In genomic region chr3:128497305-128498126, GRCh38 we compare ENCODE assay signal across 8 cellular contexts. TPM values are rescaled to one million over a fixed set of nuclear protein-coding genes. Genes with fewer than 3 reads are reported as not detected.
DNase-seq lines count a peak whose midpoint lies in the region; ATAC-seq and TF ChIP-seq lines count a peak whose summit lies in the region.

No MANE protein-coding gene starts in this region.

- peak overlapping the region; percentile 83 for H2AFZ ChIP-seq in IMR-90 (replicated peaks; ENCODE audit: low read length, poor library complexity)

- BruUV-seq in IMR-90 (replicated peaks; lab: Mats Ljungman, UMichigan) (no TSS peak), Panc1 (replicated peaks; lab: Mats Ljungman, UMichigan) (no TSS peak)

- TF ChIP-seq POLR2A in IMR-90 (IDR thresholded peaks at IDR 0.05; ENCODE audit: low read depth, low read length): no peak

- peaks cover 16% of the 10 kb centered on the region for H4K20me1 ChIP-seq in IMR-90 (ENCODE audit: insufficient read depth, low read length)

- H3K9me3 ChIP-seq in IMR-90 (ENCODE audit: control insufficient read depth, insufficient read depth, low read length): no peaks in the 10 kb centered on the region; the same call in 1 of the 2 replicates
- H3K9me3 ChIP-seq in Panc1 (ENCODE audit: control insufficient read depth, insufficient read depth, low read depth, low read length): no peaks in the 10 kb centered on the region

- no peak overlapping the region for H2BK5ac ChIP-seq in IMR-90 (ENCODE audit: low read depth, low read length, poor library complexity, severe bottlenecking)

- H3K79me1 ChIP-seq in IMR-90 (ENCODE audit: low read depth in 1 of 2, low read length in 2 of 2): peaks cover 3 to 5% of the 10 kb centered on the region in 2 experiments; a peak in 1 of 4 replicates

- peak overlapping the region; percentile 36 for H3K27ac Mint-ChIP-seq in activated T-helper 1 cell treated with anti-CD3 and anti-CD28 coated beads, Interleukin-12 subunit alpha, Interleukin-12 subunit beta, Interleukin-2, Interleukin-4 antibody, amounts not matched to agents 30 ng/mL and 10 ng/mL and 1 ng/mL, durations not matched to agents 14 hours and 24 hours and 36 hours

- H2BK15ac ChIP-seq in IMR-90 (ENCODE audit: low read depth, low read length): no peak overlapping the region

- no peak overlapping the region for H3K18ac ChIP-seq in IMR-90 (ENCODE audit: low read depth, low read length)

- peaks cover 6% of the 10 kb centered on the region for H3K4me1 Mint-ChIP-seq in activated T-helper 1 cell treated with anti-CD3 and anti-CD28 coated beads, Interleukin-12 subunit alpha, Interleukin-12 subunit beta, Interleukin-2, Interleukin-4 antibody, amounts not matched to agents 30 ng/mL and 10 ng/mL and 1 ng/mL, durations not matched to agents 14 hours and 24 hours and 36 hours (ENCODE audit: low read depth)

- H3K9me1 ChIP-seq in IMR-90 (ENCODE audit: insufficient read depth, low read length): 0 out of 2 replicates have a peak, but pooled peaks cover 4% of the 10 kb centered on the region

- POLR2A ChIA-PET in IMR-90 (lab: Charles Lee; ENCODE audit: unreplicated experiment) (no interaction called here), Panc1 (lab: Charles Lee) (no interaction called here)

- peak; percentile 57 for DNase-seq in COLO829 (ENCODE audit: low spot score)
- no peak for DNase-seq in IMR-90
- DNase-seq in Panc1 (ENCODE audit: low read depth, low spot score): no peak
- DNase-seq in activated T-helper 1 cell treated with anti-CD3 and anti-CD28 coated beads, Interleukin-12 subunit alpha, Interleukin-12 subunit beta, Interleukin-2, Interleukin-4 antibody, amounts not matched to agents 30 ng/mL and 10 ng/mL and 1 ng/mL, durations not matched to agents 14 hours and 24 hours and 36 hours (ENCODE audit: low spot score): peak; percentile 55
- DNase-seq in fibroblast of villous mesenchyme (ENCODE audit: low read depth): peak; percentile 57
- DNase-seq in nucleus accumbens (lab: John Stamatoyannopoulos, UW): peak in 51 of 56 donors; percentile 11 to 88 (median 67)
- DNase-seq in superior temporal gyrus (ENCODE audit: extremely low spot score): peak; percentile 79

- CTCF ChIA-PET in IMR-90 (lab: Yijun Ruan, JAX): interaction anchor here (0.7 to 1.1 kb wide), 7 partner anchors 13 to 330 kb away, joined by 3 to 4 read pairs (median 3); no protein-coding TSS in a partner anchor
- CTCF ChIA-PET in Panc1 (lab: Charles Lee): interaction anchor here (0.5 to 1.4 kb wide), 7 partner anchors 21 to 321 kb away, joined by 3 to 13 read pairs (median 4); no protein-coding TSS in a partner anchor

- H3K27ac ChIP-seq in IMR-90 (ENCODE audit: insufficient read depth, low read length) (no peak overlapping the region), Panc1 (ENCODE audit: low read length) (peak overlapping the region; percentile 80)

- H3K27me3 Mint-ChIP-seq in activated T-helper 1 cell treated with anti-CD3 and anti-CD28 coated beads, Interleukin-12 subunit alpha, Interleukin-12 subunit beta, Interleukin-2, Interleukin-4 antibody, amounts not matched to agents 30 ng/mL and 10 ng/mL and 1 ng/mL, durations not matched to agents 14 hours and 24 hours and 36 hours (ENCODE audit: insufficient read depth): peaks cover 53% of the 10 kb centered on the region

- H3K36me3 Mint-ChIP-seq in activated T-helper 1 cell treated with anti-CD3 and anti-CD28 coated beads, Interleukin-12 subunit alpha, Interleukin-12 subunit beta, Interleukin-2, Interleukin-4 antibody, amounts not matched to agents 30 ng/mL and 10 ng/mL and 1 ng/mL, durations not matched to agents 14 hours and 24 hours and 36 hours (ENCODE audit: low read depth): no peaks in the 10 kb centered on the region

- H3K4me3 Mint-ChIP-seq in activated T-helper 1 cell treated with anti-CD3 and anti-CD28 coated beads, Interleukin-12 subunit alpha, Interleukin-12 subunit beta, Interleukin-2, Interleukin-4 antibody, amounts not matched to agents 30 ng/mL and 10 ng/mL and 1 ng/mL, durations not matched to agents 14 hours and 24 hours and 36 hours: peak overlapping the region; percentile 73

- H3K4me1 ChIP-seq in IMR-90 (ENCODE audit: control insufficient read depth, insufficient read depth, low read length) (peaks cover 5% of the 10 kb centered on the region), Panc1 (ENCODE audit: control insufficient read depth, insufficient read depth, low read length) (peaks cover 18% of the 10 kb centered on the region; the same call in 1 of the 2 replicates)

- TF ChIP-seq CTCF in IMR-90 (conservative IDR thresholded peaks at IDR 0.05; ENCODE audit: low read depth, low read length) (peak; percentile 54), Panc1 (IDR thresholded peaks at IDR 0.05) (peak; percentile 99), fibroblast of villous mesenchyme (IDR thresholded peaks at IDR 0.05; ENCODE audit: insufficient read depth, low read depth, low read length) (peak; percentile 58)

- peak overlapping the region; percentile 44; the same call in 1 of the 2 replicates for H3K4ac ChIP-seq in IMR-90 (ENCODE audit: low read depth, low read length)

- TF ChIP-seq RAD21 in IMR-90 (IDR thresholded peaks at IDR 0.05; ENCODE audit: low read length): peak; percentile 57

- dilution Hi-C loops in IMR-90 (cut with HindIII; ENCODE audit: low sequenced_read_pairs, unreplicated experiment): no loop called here

- no peak overlapping the region for H2BK120ac ChIP-seq in IMR-90 (ENCODE audit: low read depth, low read length)

- peaks cover 34% of the 10 kb centered on the region for H3K27me3 ChIP-seq in IMR-90 (ENCODE audit: control insufficient read depth, insufficient read depth, low read length)
- H3K27me3 ChIP-seq in Panc1 (ENCODE audit: control insufficient read depth, insufficient read depth, low read length): no peaks in the 10 kb centered on the region

- intact Hi-C loops in IMR-90 (cut with micrococcal nuclease): loop anchor here (1.0 to 5.0 kb wide), 4 partner anchors 71 to 402 kb away; no protein-coding TSS in a partner anchor
- intact Hi-C loops in Panc1 (cut with micrococcal nuclease; ENCODE audit: unreplicated experiment): no loop called here
- intact Hi-C loops in activated T-helper 1 cell treated with anti-CD3 and anti-CD28 coated beads, Interleukin-12 subunit alpha, Interleukin-12 subunit beta, Interleukin-2, Interleukin-4 antibody, amounts not matched to agents 30 ng/mL and 10 ng/mL and 1 ng/mL, durations not matched to agents 14 hours and 24 hours and 36 hours (cut with micrococcal nuclease): loop anchor here (1.0 to 2.0 kb wide), 7 partner anchors 10 to 422 kb away; partner anchors contain the start of gene EEFSEC

- H3K9ac ChIP-seq in IMR-90 (ENCODE audit: low read depth, low read length): peak overlapping the region; percentile 13; the same call in 1 of the 2 replicates

- H4K91ac ChIP-seq in IMR-90 (ENCODE audit: insufficient read depth, low read depth, low read length): peak overlapping the region; percentile 33; the same call in 1 of the 2 replicates

- no peak overlapping the region for H3K56ac ChIP-seq in IMR-90 (ENCODE audit: extremely low read depth, insufficient read depth, low read length)

- 14% methylated on average over 21 of the region's 77 CpGs; no CpG with 5 or more reads in 1 of the 2 experiments for WGBS in IMR-90 (ENCODE audit: extremely low coverage in 2 of 2, insufficient read length in 1 of 2), 2 experiments

- H4K5ac ChIP-seq in IMR-90 (ENCODE audit: low read depth, low read length): no peak overlapping the region

- no peaks in the 10 kb centered on the region for H3K36me3 ChIP-seq in IMR-90 (ENCODE audit: control insufficient read depth, insufficient read depth, low read length)
- no peaks in the 10 kb centered on the region for H3K36me3 ChIP-seq in Panc1 (ENCODE audit: control insufficient read depth, insufficient read depth, low read length)

- ATAC-seq in IMR-90 (ENCODE audit: low read depth): peak; percentile 69
- peak; percentile 89 for ATAC-seq in Panc1
- ATAC-seq in HG03378 (IDR thresholded peaks at IDR 0.05; ENCODE audit: unreplicated experiment): no peak

- H3K4me3 ChIP-seq in IMR-90 (ENCODE audit: insufficient read depth, low read depth, low read length) (peak overlapping the region; percentile 57), Panc1 (ENCODE audit: low read depth in 2 of 2, low read length in 2 of 2) (peak overlapping the region; percentile 41 to 55), fibroblast of villous mesenchyme (ENCODE audit: low read depth, low read length) (peak overlapping the region; percentile 63)

- in situ Hi-C loops in IMR-90 (cut with MboI; ENCODE audit: low sequenced_read_pairs) (no loop called here), Panc1 (cut with HindIII; ENCODE audit: low pct_unique_long_range_greater_than_20kb, low sequenced_read_pairs) (no loop called here)

- H3K4me2 ChIP-seq in IMR-90 (ENCODE audit: low read depth, low read length): peak overlapping the region; percentile 78

- no peak overlapping the region for H4K8ac ChIP-seq in IMR-90 (ENCODE audit: low read depth in 2 of 2, low read length in 2 of 2)

- H3K14ac ChIP-seq in IMR-90 (replicated peaks; ENCODE audit: low read depth, low read length): no peak overlapping the region

- peak overlapping the region; percentile 87; the same call in 1 of the 2 replicates for H3K23ac ChIP-seq in IMR-90 (ENCODE audit: low read depth, low read length)

- peak overlapping the region; percentile 62 for H2AK9ac ChIP-seq in IMR-90 (replicated peaks; ENCODE audit: low read depth, low read length, poor library complexity)

- H2BK20ac ChIP-seq in IMR-90 (ENCODE audit: low read depth, low read length): no peak overlapping the region

- H2AK5ac ChIP-seq in IMR-90 (ENCODE audit: low read depth, low read length): peak overlapping the region; percentile 63

- H3K9me3 Mint-ChIP-seq in activated T-helper 1 cell treated with anti-CD3 and anti-CD28 coated beads, Interleukin-12 subunit alpha, Interleukin-12 subunit beta, Interleukin-2, Interleukin-4 antibody, amounts not matched to agents 30 ng/mL and 10 ng/mL and 1 ng/mL, durations not matched to agents 14 hours and 24 hours and 36 hours: no peaks in the 10 kb centered on the region

RNA-seq across cellular contexts. Expression of gene GATA2, which starts 4.5 kb away (rescaled TPM):
- 2.2 and 2.8 TPM in 2 replicates for total RNA-seq in IMR-90 (2012; rRNA removed)
- 13.5 and 15.0 TPM in 2 replicates for polyA plus RNA-seq in IMR-90 (2012; rRNA removed)
- polyA plus RNA-seq in IMR-90 (2012; cell fraction: cytosol; rRNA removed): 10.9 and 15.4 TPM in 2 replicates
- polyA plus RNA-seq in IMR-90 (2012; cell fraction: nucleus; rRNA removed; ENCODE audit: low replicate concordance): 12.3 and 24.3 TPM in 2 replicates
- total RNA-seq in Panc1 (2021; ENCODE audit: unreplicated experiment): 74.6 TPM
- 68.5 TPM for polyA plus RNA-seq in Panc1 (2012; ENCODE audit: insufficient read length)
- 0.18 and 0.22 TPM in 2 replicates for total RNA-seq in activated T-helper 1 cell treated with anti-CD3 and anti-CD28 coated beads, Interleukin-12 subunit alpha, Interleukin-12 subunit beta, Interleukin-2, Interleukin-4 antibody, amounts not matched to agents 30 ng/mL and 10 ng/mL and 1 ng/mL, durations not matched to agents 14 hours and 24 hours and 36 hours
- 26.7 and 41.0 TPM in 2 replicates for total RNA-seq in fibroblast of villous mesenchyme

RNA-seq across cellular contexts. Expression of gene DNAJB8, which starts 30.8 kb away (rescaled TPM):
- total RNA-seq in IMR-90 (2012; rRNA removed) (not detected in 2 replicates), Panc1 (2021; ENCODE audit: unreplicated experiment) (not detected), fibroblast of villous mesenchyme (not detected in 2 replicates)
- not detected in 2 replicates for polyA plus RNA-seq in IMR-90 (2012; rRNA removed)
- polyA plus RNA-seq in IMR-90 (2012; cell fraction: cytosol; rRNA removed): not detected in 2 replicates
- not detected in 2 replicates for polyA plus RNA-seq in IMR-90 (2012; cell fraction: nucleus; rRNA removed; ENCODE audit: low replicate concordance)
- polyA plus RNA-seq in Panc1 (2012; ENCODE audit: insufficient read length): not detected
- total RNA-seq in activated T-helper 1 cell treated with anti-CD3 and anti-CD28 coated beads, Interleukin-12 subunit alpha, Interleukin-12 subunit beta, Interleukin-2, Interleukin-4 antibody, amounts not matched to agents 30 ng/mL and 10 ng/mL and 1 ng/mL, durations not matched to agents 14 hours and 24 hours and 36 hours: not detected in 2 replicates

Comparison
In these comparisons a context has a peak if more than half of its experiments do, and no peak if none do; other contexts are left out.
1. DNase-seq: peak in COLO829 (single experiment), activated T-helper 1 cell treated with anti-CD3 and anti-CD28 coated beads, Interleukin-12 subunit alpha, Interleukin-12 subunit beta, Interleukin-2, Interleukin-4 antibody, amounts not matched to agents 30 ng/mL and 10 ng/mL and 1 ng/mL, durations not matched to agents 14 hours and 24 hours and 36 hours (single experiment), fibroblast of villous mesenchyme (single experiment), nucleus accumbens (51 of 56) and superior temporal gyrus (single experiment); none in IMR-90 (single experiment) and Panc1 (single experiment).
2. Peak in every context shown above with its lines, with median percentiles within 50 percentile points of each other: H3K4me3 ChIP-seq and CTCF ChIP-seq.